19 cellular contexts compared by ENCODE assay signal in the genomic region with DNA sequence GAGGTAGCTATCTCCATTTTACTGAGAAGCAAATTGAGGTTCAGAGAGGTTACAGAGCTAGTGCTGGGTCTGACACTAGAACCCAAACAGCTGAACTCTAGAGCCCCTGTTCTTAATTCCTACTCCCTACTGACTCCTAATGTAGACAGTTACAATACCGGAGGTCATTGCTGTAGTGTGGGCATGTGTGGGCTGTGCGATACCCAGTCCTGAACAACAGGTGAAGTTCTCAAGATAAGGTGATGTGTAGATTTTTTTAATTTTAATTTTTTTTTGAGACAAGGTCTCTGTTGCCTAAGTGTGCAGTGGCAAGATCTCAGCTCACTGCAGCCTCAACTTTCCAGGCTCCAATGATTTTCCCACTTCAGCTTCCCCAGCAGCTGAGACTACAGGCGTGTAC.
"Had no signal": no experiment of that assay in that cellular context is flagged by ENCODE, and none has a peak within 500 bp of the region (broad histone marks: within the 10 kb centered on the region; RNA-seq: fewer than 3 reads in every experiment).

No MANE protein-coding gene starts in this region.

- H3K9ac ChIP-seq: parathyroid adenoma had no signal

- DNase-seq: activated CD4-positive, alpha-beta T cell treated with anti-CD3 and anti-CD28 coated beads for 48 hours; activated gamma-delta T cell; activated naive CD8-positive, alpha-beta T cell treated with anti-CD3 and anti-CD28 coated beads for 36 hours; activated T-cell treated with anti-CD3 and anti-CD28 coated beads, Interleukin-2, amount 50 U/mL, for 24 hours; amygdala; brain microvascular endothelial cell; cortex of kidney; effector CD4-positive, alpha-beta T cell; foreskin fibroblast; glutamatergic neuron; hypothalamus; left ventricle myocardium superior; mesenchymal stem cell; stimulated activated CD4-positive, alpha-beta T cell treated with anti-CD3 and anti-CD28 coated beads, Interleukin-12 subunit alpha, Interleukin-12 subunit beta, amount 100 ng/mL, for 4 hours; stimulated activated CD4-positive, alpha-beta T cell treated with anti-CD3 and anti-CD28 coated beads, Interleukin-2, amount 100 ng/mL, for 24 hours; T-helper 2 cell; transverse colon had no signal

- H3K27ac Mint-ChIP-seq: activated naive CD8-positive, alpha-beta T cell treated with anti-CD3 and anti-CD28 coated beads for 36 hours; activated T-cell treated with anti-CD3 and anti-CD28 coated beads, Interleukin-2, amount 50 U/mL, for 24 hours; WTC11 had no signal

- H3K36me3 ChIP-seq: transverse colon had no signal

- H3K4me3 ChIP-seq: transverse colon had no signal

- ATAC-seq: left ventricle myocardium superior, WTC11 had no signal

- H3K27ac ChIP-seq: brain microvascular endothelial cell had no signal

- H3K4me3 Mint-ChIP-seq: activated naive CD8-positive, alpha-beta T cell treated with anti-CD3 and anti-CD28 coated beads for 36 hours had no signal

- H3K9me3 Mint-ChIP-seq: activated naive CD8-positive, alpha-beta T cell treated with anti-CD3 and anti-CD28 coated beads for 36 hours; activated T-cell treated with anti-CD3 and anti-CD28 coated beads, Interleukin-2, amount 50 U/mL, for 24 hours; WTC11 had no signal

- H3K27me3 ChIP-seq: brain microvascular endothelial cell, transverse colon had no signal

- H3K36me3 Mint-ChIP-seq: activated naive CD8-positive, alpha-beta T cell treated with anti-CD3 and anti-CD28 coated beads for 36 hours had no signal

- H3K9me3 ChIP-seq: transverse colon had no signal
